ENCODE assay signal across 11 cellular contexts in the genomic region with DNA sequence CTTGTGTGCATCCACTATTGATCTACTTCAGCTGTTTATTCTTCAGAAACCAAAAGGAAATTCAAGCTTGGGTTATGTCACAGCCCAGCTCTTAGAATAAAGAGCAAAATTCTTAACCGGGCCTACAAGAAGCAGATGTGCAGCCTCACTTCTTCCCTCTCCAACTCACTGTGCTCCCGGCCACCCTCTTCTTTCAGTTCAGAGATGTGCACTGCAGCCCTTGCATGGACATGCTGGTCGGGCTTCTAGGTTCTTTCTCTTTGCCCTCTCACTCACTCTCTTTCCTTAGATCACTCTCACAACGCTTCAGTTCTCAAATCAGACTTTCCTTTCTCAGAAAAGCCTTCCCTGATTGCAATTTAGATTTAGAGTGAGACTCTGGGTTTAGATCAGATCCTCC.
A peak's percentile ranks its signal among the peaks of the same experiment; 100 is the strongest.
DNase-seq lines count a peak whose midpoint lies in the region; ATAC-seq and TF ChIP-seq lines count a peak whose summit lies in the region.
"Had no signal": no experiment of that assay in that cellular context is flagged by ENCODE, and none has a peak within 500 bp of the region (broad histone marks: within the 10 kb centered on the region; RNA-seq: fewer than 3 reads in every experiment).

No MANE protein-coding gene starts in this region.

- no peaks in the 10 kb centered on the region for H3K9me3 ChIP-seq in cardiac muscle cell (ENCODE audit: low read depth)
- no peaks in the 10 kb centered on the region for H3K9me3 ChIP-seq in right atrium auricular region
- no peaks in the 10 kb centered on the region for H3K9me3 ChIP-seq in thoracic aorta
- H3K9me3 ChIP-seq: mucosa of descending colon had no signal

- TF ChIP-seq CTCF in cardiac muscle cell (IDR thresholded peaks at IDR 0.05; ENCODE audit: low read depth, low read length) (no peak), right atrium auricular region (IDR thresholded peaks at IDR 0.05) (no peak), thoracic aorta (IDR thresholded peaks at IDR 0.05) (peak; percentile 8)

- H3K27ac ChIP-seq in cardiac muscle cell (peak overlapping the region; percentile 75), right atrium auricular region (no peak overlapping the region), thoracic aorta (no peak overlapping the region)

- no peaks in the 10 kb centered on the region for H3K36me3 Mint-ChIP-seq in activated T-cell treated with anti-CD3 and anti-CD28 coated beads, Interleukin-2, amount 50 U/mL, for 4 hours (ENCODE audit: insufficient read depth)

- H3K27me3 ChIP-seq in cardiac muscle cell (no peaks in the 10 kb centered on the region), right atrium auricular region (no peaks in the 10 kb centered on the region), thoracic aorta (replicated peaks; ENCODE audit: insufficient read depth) (no peaks in the 10 kb centered on the region)

- peaks cover 34% of the 10 kb centered on the region for H3K4me1 ChIP-seq in cardiac muscle cell (ENCODE audit: low read depth)
- H3K4me1 ChIP-seq in right atrium auricular region: no peaks in the 10 kb centered on the region
- peaks cover 0 to 10% of the 10 kb centered on the region in 2 donors for H3K4me1 ChIP-seq in thoracic aorta (ENCODE audit: control insufficient read depth in 1 of 2, low read depth in 2 of 2)

- peak overlapping the region; percentile 37 for H3K4me3 Mint-ChIP-seq in activated T-cell treated with anti-CD3 and anti-CD28 coated beads, Interleukin-2, amount 50 U/mL, for 4 hours
- H3K4me3 Mint-ChIP-seq: activated B cell treated with CpG ODN at 0.5 μM for 24 hours had no signal

- ATAC-seq in Right ventricle myocardium inferior: no peak
- peak in 1 of 2 donors; percentile 41 for ATAC-seq in activated T-cell treated with anti-CD3 and anti-CD28 coated beads, Interleukin-2, amount 50 U/mL, for 4 hours
- no peak for ATAC-seq in thoracic aorta (ENCODE audit: insufficient number of reproducible peaks, low FRiP score, low read depth)
- no peak for ATAC-seq in HG02571 (IDR thresholded peaks at IDR 0.05; ENCODE audit: unreplicated experiment)
- no peak for ATAC-seq in GM19395 (IDR thresholded peaks at IDR 0.05; ENCODE audit: unreplicated experiment)
- ATAC-seq: mucosa of descending colon had no signal

- intact Hi-C loops in Right ventricle myocardium inferior (cut with DNase I): no loop called here

- H3K9me3 Mint-ChIP-seq in activated T-cell treated with anti-CD3 and anti-CD28 coated beads, Interleukin-2, amount 50 U/mL, for 4 hours: no peaks in the 10 kb centered on the region
- H3K9me3 Mint-ChIP-seq: activated B cell treated with CpG ODN at 0.5 μM for 24 hours had no signal

- peaks cover 21% of the 10 kb centered on the region for H3K4me1 Mint-ChIP-seq in activated T-cell treated with anti-CD3 and anti-CD28 coated beads, Interleukin-2, amount 50 U/mL, for 4 hours (ENCODE audit: low read depth)
- H3K4me1 Mint-ChIP-seq: activated B cell treated with CpG ODN at 0.5 μM for 24 hours had no signal

- H3K27me3 Mint-ChIP-seq in activated T-cell treated with anti-CD3 and anti-CD28 coated beads, Interleukin-2, amount 50 U/mL, for 4 hours (ENCODE audit: low read depth): no peaks in the 10 kb centered on the region
- H3K27me3 Mint-ChIP-seq: activated B cell treated with CpG ODN at 0.5 μM for 24 hours had no signal

- peak in 1 of 2 donors; percentile 45 for DNase-seq in cardiac muscle cell (ENCODE audit: low read depth in 1 of 2, low spot score in 1 of 2)
- DNase-seq in Right ventricle myocardium inferior (ENCODE audit: missing footprints): no peak
- peak; percentile 5 for DNase-seq in activated T-cell treated with anti-CD3 and anti-CD28 coated beads, Interleukin-2, amount 50 U/mL, for 4 hours
- peak; percentile 60 for DNase-seq in right atrium auricular region (ENCODE audit: low spot score)
- DNase-seq in thoracic aorta (ENCODE audit: low spot score): no peak
- no peak for DNase-seq in NCI-H2196 treated with DMSO at 0.1 percent for 48 hours (lab: John Stamatoyannopoulos, UW; ENCODE audit: unreplicated experiment)
- DNase-seq: activated B cell treated with CpG ODN at 0.5 μM for 24 hours, mucosa of descending colon, NCI-H446 had no signal

- H3K36me3 ChIP-seq in cardiac muscle cell: no peaks in the 10 kb centered on the region
- no peaks in the 10 kb centered on the region for H3K36me3 ChIP-seq in right atrium auricular region
- H3K36me3 ChIP-seq in thoracic aorta: no peaks in the 10 kb centered on the region

- H3K4me3 ChIP-seq in cardiac muscle cell: no peak overlapping the region
- H3K4me3 ChIP-seq in right atrium auricular region: no peak overlapping the region
- no peak overlapping the region for H3K4me3 ChIP-seq in thoracic aorta
- H3K4me3 ChIP-seq: mucosa of descending colon had no signal

Comparison
In these comparisons a context has a peak if more than half of its experiments do, and no peak if none do; other contexts are left out.
1. DNase-seq: peak in activated T-cell treated with anti-CD3 and anti-CD28 coated beads, Interleukin-2, amount 50 U/mL, for 4 hours (single experiment) and right atrium auricular region (single experiment); none in Right ventricle myocardium inferior (single experiment), thoracic aorta (single experiment) and NCI-H2196 treated with DMSO at 0.1 percent for 48 hours (single experiment).